Comparison of ENCODE assay signal across 12 cellular contexts in genomic region chr6:143271024-143271423, GRCh38.
DNase-seq lines count a peak whose midpoint lies in the region; ATAC-seq, FAIRE-seq and TF ChIP-seq lines count a peak whose summit lies in the region.
"Had no signal": no experiment of that assay in that cellular context is flagged by ENCODE, and none has a peak within 500 bp of the region (broad histone marks: within the 10 kb centered on the region; RNA-seq: fewer than 3 reads in every experiment).

No MANE protein-coding gene starts in this region.

- no peak for FAIRE-seq in GM12891 (lab: Jason Lieb, UNC)
- FAIRE-seq: G401.6 had no signal

- TF ChIP-seq POLR2A in GM12891 (IDR thresholded peaks at IDR 0.05; ENCODE audit: low read depth, low read length): no peak

- DNase-seq in DMS 273 (lab: John Stamatoyannopoulos, UW; ENCODE audit: unreplicated experiment) (peak; percentile 51), DMS 273 treated with DMSO at 0.1 percent for 48 hours (lab: John Stamatoyannopoulos, UW) (no peak), fibroblast of villous mesenchyme (ENCODE audit: low read depth) (peak; percentile 60), renal cortical epithelial cell (ENCODE audit: low read depth) (peak; percentile 79), GM12891 (ENCODE audit: insufficient read length, low spot score) (no peak), NCI-H1436 (lab: John Stamatoyannopoulos, UW) (no peak)
- DNase-seq in activated T-cell treated with anti-CD3 and anti-CD28 coated beads, Interleukin-2, amount 50 U/mL, for 1 hour: no peak
- DNase-seq: central memory CD4-positive, alpha-beta T cell; NCI-H2107; upper lobe of left lung had no signal

- no peak for TF ChIP-seq CTCF in fibroblast of villous mesenchyme (IDR thresholded peaks at IDR 0.05; ENCODE audit: insufficient read depth, low read depth, low read length)

- H3K4me3 ChIP-seq in fibroblast of villous mesenchyme (ENCODE audit: low read depth, low read length): no peak overlapping the region
- H3K4me3 ChIP-seq: upper lobe of left lung had no signal

- peak; percentile 92 for ATAC-seq in SK-N-SH treated with all-trans-retinoic acid at 6 μM for 48 hours

TF ChIP-seq in SK-N-SH treated with all-trans-retinoic acid at 6 μM for 48 hours, 23 proteins besides CTCF, POLR2A, EP300 and RAD21:
- peak; percentile 84 for TF ChIP-seq TSHZ2 (CRISPR knock-in tag; IDR thresholded peaks at IDR 0.05)
- peak; percentile 75; the same call in 1 of the 2 replicates for TF ChIP-seq TCF4 (CRISPR knock-in tag; IDR thresholded peaks at IDR 0.05; ENCODE audit: borderline replicate concordance)
- no peak for TF ChIP-seq ZFP3 (CRISPR knock-in tag; IDR thresholded peaks at IDR 0.05)
- TF ChIP-seq PPARA (CRISPR knock-in tag; IDR thresholded peaks at IDR 0.05; ENCODE audit: borderline replicate concordance): no peak
- peak; percentile 89 for TF ChIP-seq ZC3H10 (CRISPR knock-in tag; IDR thresholded peaks at IDR 0.05)
- no peak for TF ChIP-seq ZNF8 (CRISPR knock-in tag; IDR thresholded peaks at IDR 0.05)
- TF ChIP-seq OSR1 (CRISPR knock-in tag; IDR thresholded peaks at IDR 0.05): no peak
- 0 out of 2 replicates have a peak, but pooled peaks have one; percentile 23 for TF ChIP-seq PATZ1 (CRISPR knock-in tag; IDR thresholded peaks at IDR 0.05; ENCODE audit: borderline replicate concordance)
- TF ChIP-seq ESRRG (CRISPR knock-in tag; IDR thresholded peaks at IDR 0.05): no peak
- TF ChIP-seq ISL1 (CRISPR knock-in tag; IDR thresholded peaks at IDR 0.05): peak; percentile 96
- no peak for TF ChIP-seq RARB (CRISPR knock-in tag; IDR thresholded peaks at IDR 0.05)
- peak; percentile 72; the same call in 1 of the 2 replicates for TF ChIP-seq TOX (CRISPR knock-in tag; IDR thresholded peaks at IDR 0.05; ENCODE audit: borderline replicate concordance)

TF ChIP-seq in GM12891, 5 proteins besides CTCF, POLR2A, EP300 and RAD21:
- TF ChIP-seq POLR2AphosphoS5 (IDR thresholded peaks at IDR 0.05; ENCODE audit: low read depth, low read length) (no peak), POU2F2 (IDR thresholded peaks at IDR 0.05; ENCODE audit: low read depth, low read length) (no peak), SPI1 (IDR thresholded peaks at IDR 0.05; ENCODE audit: low read depth, low read length) (no peak), PAX5 (IDR thresholded peaks at IDR 0.05; ENCODE audit: insufficient read depth, low read length, severe bottlenecking) (no peak), TAF1 (IDR thresholded peaks at IDR 0.05; ENCODE audit: low read depth, low read length) (no peak)

Comparison
In these comparisons a context has a peak if more than half of its experiments do, and no peak if none do; other contexts are left out.
1. DNase-seq: peak in DMS 273 (single experiment), fibroblast of villous mesenchyme (single experiment) and renal cortical epithelial cell (single experiment); none in DMS 273 treated with DMSO at 0.1 percent for 48 hours (single experiment), activated T-cell treated with anti-CD3 and anti-CD28 coated beads, Interleukin-2, amount 50 U/mL, for 1 hour (single experiment), GM12891 (single experiment) and NCI-H1436 (single experiment).